Comparison of ENCODE assay signal across 20 cellular contexts in the genomic region with DNA sequence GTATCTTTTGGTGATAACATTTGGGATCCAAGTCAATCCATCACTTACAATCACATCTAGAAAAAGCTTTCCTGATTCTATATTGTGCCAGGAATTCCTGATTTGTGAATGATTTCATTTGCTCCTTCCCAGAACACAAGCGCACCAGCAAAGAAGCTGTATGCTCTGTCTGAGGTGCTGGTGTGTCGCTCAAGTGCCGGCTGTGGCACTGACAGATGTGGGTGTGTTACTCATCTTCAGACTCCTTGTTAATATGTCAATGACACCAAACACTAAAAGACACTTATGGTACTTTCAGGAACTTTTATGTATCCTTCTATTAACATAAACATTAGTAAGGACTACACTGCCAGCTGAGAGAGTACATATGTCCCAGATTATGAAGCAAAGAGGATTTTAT.
"Had no signal": no experiment of that assay in that cellular context is flagged by ENCODE, and none has a peak within 500 bp of the region (broad histone marks: within the 10 kb centered on the region; RNA-seq: fewer than 3 reads in every experiment).

No MANE protein-coding gene starts in this region.

- H3K36me3 Mint-ChIP-seq: naive thymus-derived CD8-positive, alpha-beta T cell; stimulated activated effector memory CD8-positive, alpha-beta T cell treated with anti-CD3 and anti-CD28 coated beads, Interleukin-12 subunit alpha, Interleukin-12 subunit beta, amount 100 ng/mL, for 72 hours had no signal

- H3K27ac Mint-ChIP-seq: naive thymus-derived CD8-positive, alpha-beta T cell; nephron progenitor cell; stimulated activated effector memory CD8-positive, alpha-beta T cell treated with anti-CD3 and anti-CD28 coated beads, Interleukin-12 subunit alpha, Interleukin-12 subunit beta, amount 100 ng/mL, for 72 hours had no signal

- H3K4me1 Mint-ChIP-seq: naive thymus-derived CD8-positive, alpha-beta T cell; nephron progenitor cell; stimulated activated effector memory CD8-positive, alpha-beta T cell treated with anti-CD3 and anti-CD28 coated beads, Interleukin-12 subunit alpha, Interleukin-12 subunit beta, amount 100 ng/mL, for 72 hours had no signal

- H3K9me3 Mint-ChIP-seq: naive thymus-derived CD8-positive, alpha-beta T cell; nephron progenitor cell; stimulated activated effector memory CD8-positive, alpha-beta T cell treated with anti-CD3 and anti-CD28 coated beads, Interleukin-12 subunit alpha, Interleukin-12 subunit beta, amount 100 ng/mL, for 72 hours had no signal

- H3K4me3 Mint-ChIP-seq: naive thymus-derived CD8-positive, alpha-beta T cell; nephron progenitor cell; stimulated activated effector memory CD8-positive, alpha-beta T cell treated with anti-CD3 and anti-CD28 coated beads, Interleukin-12 subunit alpha, Interleukin-12 subunit beta, amount 100 ng/mL, for 72 hours had no signal

- DNase-seq: dermis blood vessel endothelial cell; effector memory CD4-positive, alpha-beta T cell; foreskin keratinocyte; hypothalamus; left ventricle myocardium superior; lower lobe of right lung; naive thymus-derived CD8-positive, alpha-beta T cell; nephron progenitor cell; occipital lobe; ovary; right lobe of liver; small intestine; stimulated activated CD4-positive, alpha-beta T cell treated with anti-CD3 and anti-CD28 coated beads, Interleukin-12 subunit alpha, Interleukin-12 subunit beta, amount 100 ng/mL, for 4 hours; stimulated activated CD4-positive, alpha-beta T cell treated with anti-CD3 and anti-CD28 coated beads, Interleukin-2, amount 100 ng/mL, for 24 hours; stimulated activated CD4-positive, alpha-beta T cell treated with anti-CD3 and anti-CD28 coated beads, Interleukin-4, amount 100 ng/mL, for 24 hours; stimulated activated naive CD4-positive, alpha-beta T cell treated with Interleukin-2 at 50 U/mL for 16 hours; stomach; thyroid gland; trophoblast cell had no signal
